In genomic region chr13:45447050-45447661, GRCh38 we compare ENCODE assay signal across 1 cellular context.
TF ChIP-seq lines count a peak whose summit lies in the region.

No MANE protein-coding gene starts in this region.

TF ChIP-seq in HepG2, 621 proteins besides CTCF, POLR2A, EP300 and RAD21 (continued from another document and continues in another):
- TF ChIP-seq ZNF451 (CRISPR knock-in tag; IDR thresholded peaks at IDR 0.05) (peak; percentile 76; the same call in 1 of the 2 replicates), DMAP1 (CRISPR knock-in tag; IDR thresholded peaks at IDR 0.05) (peak; percentile 18; the same call in 1 of the 2 replicates), ZBTB10 (CRISPR knock-in tag; IDR thresholded peaks at IDR 0.05; ENCODE audit: borderline replicate concordance) (no peak), ZNF670 (CRISPR knock-in tag; IDR thresholded peaks at IDR 0.05; ENCODE audit: borderline replicate concordance) (peak; percentile 30; the same call in 1 of the 2 replicates), GLI4 (CRISPR knock-in tag; IDR thresholded peaks at IDR 0.05; ENCODE audit: borderline replicate concordance) (no peak), ZNF660 (CRISPR knock-in tag; IDR thresholded peaks at IDR 0.05; ENCODE audit: borderline replicate concordance, low read depth) (no peak), SALL1 (CRISPR knock-in tag; IDR thresholded peaks at IDR 0.05) (peak; percentile 96), ZNF547 (CRISPR knock-in tag; IDR thresholded peaks at IDR 0.05) (peak; percentile 68; the same call in 1 of the 2 replicates), RBAK (CRISPR knock-in tag; IDR thresholded peaks at IDR 0.05) (no peak), RBM22 (optimal IDR thresholded peaks at IDR 0.05; ENCODE audit: low read length) (no peak), GTF2F1 (IDR thresholded peaks at IDR 0.05; ENCODE audit: low read length) (no peak), PLRG1 (conservative IDR thresholded peaks at IDR 0.05) (no peak), EZH2 (conservative IDR thresholded peaks at IDR 0.05; ENCODE audit: low read depth, low read length) (no peak), MAZ (IDR thresholded peaks at IDR 0.05; ENCODE audit: borderline replicate concordance, low read depth, low read length) (no peak), MAZ (CRISPR knock-in tag; IDR thresholded peaks at IDR 0.05; ENCODE audit: low read depth) (peak; percentile 47; the same call in 1 of the 2 replicates), GABPA (IDR thresholded peaks at IDR 0.05; ENCODE audit: low read depth, low read length) (no peak), GABPA (CRISPR knock-in tag; IDR thresholded peaks at IDR 0.05; ENCODE audit: low read depth) (peak; percentile 72), SATB2 (CRISPR knock-in tag; IDR thresholded peaks at IDR 0.05) (no peak), TAF1 (CRISPR knock-in tag; IDR thresholded peaks at IDR 0.05) (peak; percentile 65; the same call in 1 of the 2 replicates), ZNF251 (CRISPR knock-in tag; IDR thresholded peaks at IDR 0.05) (no peak), CCAR2 (optimal IDR thresholded peaks at IDR 0.05; ENCODE audit: low read depth, low read length) (no peak), EEA1 (CRISPR knock-in tag; IDR thresholded peaks at IDR 0.05; ENCODE audit: borderline replicate concordance) (no peak), ZBTB2 (CRISPR knock-in tag; IDR thresholded peaks at IDR 0.05; ENCODE audit: low read depth) (no peak; the same call in 1 of the 2 replicates), ZFP36L2 (CRISPR knock-in tag; IDR thresholded peaks at IDR 0.05) (no peak), PITX1 (CRISPR knock-in tag; IDR thresholded peaks at IDR 0.05) (peak; percentile 79), DBP (CRISPR knock-in tag; IDR thresholded peaks at IDR 0.05; ENCODE audit: not compliant biosample characterization) (no peak), ZNF800 (CRISPR knock-in tag; IDR thresholded peaks at IDR 0.05) (no peak), MXD1 (CRISPR knock-in tag; IDR thresholded peaks at IDR 0.05) (no peak), ETV6 (CRISPR knock-in tag; conservative IDR thresholded peaks at IDR 0.05) (no peak), ARID4A (CRISPR knock-in tag; IDR thresholded peaks at IDR 0.05; ENCODE audit: borderline replicate concordance) (peak; percentile 62; the same call in 1 of the 2 replicates)
- TF ChIP-seq, protein P1, sequence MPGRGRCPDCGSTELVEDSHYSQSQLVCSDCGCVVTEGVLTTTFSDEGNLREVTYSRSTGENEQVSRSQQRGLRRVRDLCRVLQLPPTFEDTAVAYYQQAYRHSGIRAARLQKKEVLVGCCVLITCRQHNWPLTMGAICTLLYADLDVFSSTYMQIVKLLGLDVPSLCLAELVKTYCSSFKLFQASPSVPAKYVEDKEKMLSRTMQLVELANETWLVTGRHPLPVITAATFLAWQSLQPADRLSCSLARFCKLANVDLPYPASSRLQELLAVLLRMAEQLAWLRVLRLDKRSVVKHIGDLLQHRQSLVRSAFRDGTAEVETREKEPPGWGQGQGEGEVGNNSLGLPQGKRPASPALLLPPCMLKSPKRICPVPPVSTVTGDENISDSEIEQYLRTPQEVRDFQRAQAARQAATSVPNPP (CRISPR knock-in tag; IDR thresholded peaks at IDR 0.05) = no peak
- TF ChIP-seq, protein P2, sequence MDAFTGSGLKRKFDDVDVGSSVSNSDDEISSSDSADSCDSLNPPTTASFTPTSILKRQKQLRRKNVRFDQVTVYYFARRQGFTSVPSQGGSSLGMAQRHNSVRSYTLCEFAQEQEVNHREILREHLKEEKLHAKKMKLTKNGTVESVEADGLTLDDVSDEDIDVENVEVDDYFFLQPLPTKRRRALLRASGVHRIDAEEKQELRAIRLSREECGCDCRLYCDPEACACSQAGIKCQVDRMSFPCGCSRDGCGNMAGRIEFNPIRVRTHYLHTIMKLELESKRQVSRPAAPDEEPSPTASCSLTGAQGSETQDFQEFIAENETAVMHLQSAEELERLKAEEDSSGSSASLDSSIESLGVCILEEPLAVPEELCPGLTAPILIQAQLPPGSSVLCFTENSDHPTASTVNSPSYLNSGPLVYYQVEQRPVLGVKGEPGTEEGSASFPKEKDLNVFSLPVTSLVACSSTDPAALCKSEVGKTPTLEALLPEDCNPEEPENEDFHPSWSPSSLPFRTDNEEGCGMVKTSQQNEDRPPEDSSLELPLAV (CRISPR knock-in tag; conservative IDR thresholded peaks at IDR 0.05; ENCODE audit: low read depth) = no peak
- TF ChIP-seq, protein P3, sequence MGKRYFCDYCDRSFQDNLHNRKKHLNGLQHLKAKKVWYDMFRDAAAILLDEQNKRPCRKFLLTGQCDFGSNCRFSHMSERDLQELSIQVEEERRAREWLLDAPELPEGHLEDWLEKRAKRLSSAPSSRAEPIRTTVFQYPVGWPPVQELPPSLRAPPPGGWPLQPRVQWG (CRISPR knock-in tag; IDR thresholded peaks at IDR 0.05; ENCODE audit: borderline replicate concordance, low read depth) = no peak
- TF ChIP-seq, protein P4, sequence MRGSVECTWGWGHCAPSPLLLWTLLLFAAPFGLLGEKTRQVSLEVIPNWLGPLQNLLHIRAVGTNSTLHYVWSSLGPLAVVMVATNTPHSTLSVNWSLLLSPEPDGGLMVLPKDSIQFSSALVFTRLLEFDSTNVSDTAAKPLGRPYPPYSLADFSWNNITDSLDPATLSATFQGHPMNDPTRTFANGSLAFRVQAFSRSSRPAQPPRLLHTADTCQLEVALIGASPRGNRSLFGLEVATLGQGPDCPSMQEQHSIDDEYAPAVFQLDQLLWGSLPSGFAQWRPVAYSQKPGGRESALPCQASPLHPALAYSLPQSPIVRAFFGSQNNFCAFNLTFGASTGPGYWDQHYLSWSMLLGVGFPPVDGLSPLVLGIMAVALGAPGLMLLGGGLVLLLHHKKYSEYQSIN (CRISPR knock-in tag; IDR thresholded peaks at IDR 0.05; ENCODE audit: borderline replicate concordance) = no peak
- TF ChIP-seq, protein P5, sequence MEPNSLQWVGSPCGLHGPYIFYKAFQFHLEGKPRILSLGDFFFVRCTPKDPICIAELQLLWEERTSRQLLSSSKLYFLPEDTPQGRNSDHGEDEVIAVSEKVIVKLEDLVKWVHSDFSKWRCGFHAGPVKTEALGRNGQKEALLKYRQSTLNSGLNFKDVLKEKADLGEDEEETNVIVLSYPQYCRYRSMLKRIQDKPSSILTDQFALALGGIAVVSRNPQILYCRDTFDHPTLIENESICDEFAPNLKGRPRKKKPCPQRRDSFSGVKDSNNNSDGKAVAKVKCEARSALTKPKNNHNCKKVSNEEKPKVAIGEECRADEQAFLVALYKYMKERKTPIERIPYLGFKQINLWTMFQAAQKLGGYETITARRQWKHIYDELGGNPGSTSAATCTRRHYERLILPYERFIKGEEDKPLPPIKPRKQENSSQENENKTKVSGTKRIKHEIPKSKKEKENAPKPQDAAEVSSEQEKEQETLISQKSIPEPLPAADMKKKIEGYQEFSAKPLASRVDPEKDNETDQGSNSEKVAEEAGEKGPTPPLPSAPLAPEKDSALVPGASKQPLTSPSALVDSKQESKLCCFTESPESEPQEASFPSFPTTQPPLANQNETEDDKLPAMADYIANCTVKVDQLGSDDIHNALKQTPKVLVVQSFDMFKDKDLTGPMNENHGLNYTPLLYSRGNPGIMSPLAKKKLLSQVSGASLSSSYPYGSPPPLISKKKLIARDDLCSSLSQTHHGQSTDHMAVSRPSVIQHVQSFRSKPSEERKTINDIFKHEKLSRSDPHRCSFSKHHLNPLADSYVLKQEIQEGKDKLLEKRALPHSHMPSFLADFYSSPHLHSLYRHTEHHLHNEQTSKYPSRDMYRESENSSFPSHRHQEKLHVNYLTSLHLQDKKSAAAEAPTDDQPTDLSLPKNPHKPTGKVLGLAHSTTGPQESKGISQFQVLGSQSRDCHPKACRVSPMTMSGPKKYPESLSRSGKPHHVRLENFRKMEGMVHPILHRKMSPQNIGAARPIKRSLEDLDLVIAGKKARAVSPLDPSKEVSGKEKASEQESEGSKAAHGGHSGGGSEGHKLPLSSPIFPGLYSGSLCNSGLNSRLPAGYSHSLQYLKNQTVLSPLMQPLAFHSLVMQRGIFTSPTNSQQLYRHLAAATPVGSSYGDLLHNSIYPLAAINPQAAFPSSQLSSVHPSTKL (CRISPR knock-in tag; IDR thresholded peaks at IDR 0.05) = peak; percentile 95
